Comparison of ENCODE assay signal across 8 cellular contexts in the genomic region with DNA sequence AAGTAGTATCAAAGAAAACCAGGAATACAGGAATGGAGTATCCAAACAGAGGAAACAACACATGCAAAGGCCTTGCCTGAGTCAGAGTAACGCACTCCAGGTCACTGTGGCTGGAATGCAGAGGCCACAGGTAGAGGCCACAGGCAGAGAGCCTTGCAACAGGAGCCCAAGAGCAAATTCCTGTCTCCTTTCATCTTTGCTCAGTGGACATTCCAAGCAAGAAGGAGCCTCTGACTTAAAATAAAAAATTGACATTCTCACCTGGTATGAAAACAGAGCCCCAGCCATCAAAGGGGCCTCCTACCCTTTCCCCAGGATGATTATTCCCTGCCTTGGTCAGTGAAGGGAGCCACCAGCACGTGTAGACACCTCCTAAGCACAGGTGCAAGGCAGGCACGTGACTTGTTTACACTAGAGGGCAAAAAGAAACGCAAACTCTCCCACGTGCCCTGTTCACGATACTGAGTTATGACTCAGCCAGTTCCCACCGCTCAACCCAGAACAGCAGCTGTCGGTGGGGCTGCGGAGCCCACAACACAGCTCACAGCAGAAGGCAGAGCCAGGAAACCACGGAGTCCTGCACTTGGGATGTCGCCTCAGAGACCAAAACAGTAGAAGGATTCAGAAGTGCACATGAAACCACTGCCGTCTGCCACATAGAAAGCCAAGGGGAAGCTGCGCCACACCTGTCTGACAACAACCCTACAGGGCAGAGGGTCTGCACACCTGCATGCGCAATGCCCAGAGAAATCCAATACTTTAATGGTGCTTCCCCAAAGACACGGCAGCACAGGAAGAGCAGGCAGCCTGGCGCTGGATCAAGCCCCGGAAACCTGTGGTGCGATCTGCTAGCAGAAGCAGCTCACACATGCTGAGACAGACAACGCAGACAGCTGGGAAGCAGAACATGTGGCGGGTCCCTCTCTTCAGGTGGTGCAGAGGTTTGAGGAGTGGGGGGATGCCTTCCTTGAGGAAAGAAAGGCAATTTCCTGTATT. TPM values are rescaled to one million over a fixed set of nuclear protein-coding genes. Genes with fewer than 3 reads are reported as not detected.
DNase-seq lines count a peak whose midpoint lies in the region; ATAC-seq, FAIRE-seq and TF ChIP-seq lines count a peak whose summit lies in the region.

No MANE protein-coding gene starts in this region.

- ATAC-seq in HG02759 (IDR thresholded peaks at IDR 0.05; ENCODE audit: unreplicated experiment): peak; percentile 96

- H3K4me3 ChIP-seq in bronchial epithelial cell (ENCODE audit: low read depth, low read length) (no peak overlapping the region), liver (ENCODE audit: low read depth in 1 of 3, low read length in 3 of 3) (peak overlapping the region; percentile 3 to 48 (median 39))

- TF ChIP-seq CTCF in GM13977 (IDR thresholded peaks at IDR 0.05; ENCODE audit: extremely low read depth, insufficient read depth, missing control alignments) (peak; percentile 48), bronchial epithelial cell (IDR thresholded peaks at IDR 0.05; ENCODE audit: insufficient read depth, low read length, severe bottlenecking) (no peak), liver (IDR thresholded peaks at IDR 0.05; ENCODE audit: low read depth, low read length, missing input control) (no peak)

- no peaks in the 10 kb centered on the region for H3K9me3 ChIP-seq in liver (ENCODE audit: control insufficient read depth in 4 of 4, low read length in 3 of 4)

- H3K4me1 ChIP-seq in liver (ENCODE audit: control insufficient read depth in 4 of 4, insufficient read depth in 4 of 4, low read length in 3 of 4): peaks cover 9 to 59% (median 37%) of the 10 kb centered on the region in 4 donors

- no peak for FAIRE-seq in bronchial epithelial cell (lab: Jason Lieb, UNC)

- DNase-seq in GM13977 (ENCODE audit: low spot score) (peak; percentile 71), NCI-H1417 (lab: John Stamatoyannopoulos, UW) (peak; percentile 90 to 96 (median 93)), UCSD-AML1 (lab: John Stamatoyannopoulos, UW; ENCODE audit: unreplicated experiment) (peak; percentile 72), bronchial epithelial cell (ENCODE audit: low read depth) (peak; percentile 57), COLO829 (ENCODE audit: low spot score) (no peak)
- DNase-seq in stimulated activated CD8-positive, alpha-beta memory T cell treated with anti-CD3 and anti-CD28 coated beads, Interleukin-2, amount 100 ng/mL, for 48 hours (ENCODE audit: low read depth in 2 of 2): peak; percentile 17 to 23

- H3K36me3 ChIP-seq in bronchial epithelial cell (ENCODE audit: control insufficient read depth, insufficient read depth, low read length) (no peaks in the 10 kb centered on the region), liver (ENCODE audit: control insufficient read depth in 4 of 4, insufficient read depth in 3 of 4, low read depth in 1 of 4, low read length in 3 of 4) (no peaks in the 10 kb centered on the region)

- H3K27me3 ChIP-seq in bronchial epithelial cell (ENCODE audit: control insufficient read depth, insufficient read depth, low read length): no peaks in the 10 kb centered on the region
- no peaks in the 10 kb centered on the region for H3K27me3 ChIP-seq in liver (ENCODE audit: control insufficient read depth in 4 of 4, insufficient read depth in 4 of 4, low read length in 3 of 4)

- H3K9ac ChIP-seq in liver (ENCODE audit: low read depth in 1 of 2, low read length in 2 of 2): peak overlapping the region; percentile 29 to 81

- H3K27ac ChIP-seq in liver (ENCODE audit: low read depth in 1 of 2, low read length in 2 of 2): peak overlapping the region; percentile 87 to 94

- in situ Hi-C loops in GM13977 (cut with MboI; ENCODE audit: low pct_unique_long_range_greater_than_20kb, low sequenced_read_pairs, unreplicated experiment): no loop called here

- WGBS in liver: 21% methylated on average over 20 of the region's 20 CpGs

- TF ChIP-seq RAD21 in liver (IDR thresholded peaks at IDR 0.05): peak in 1 of 2 donors; percentile 60

TF ChIP-seq in liver, 16 proteins besides CTCF, POLR2A, EP300 and RAD21:
- TF ChIP-seq YY1 (IDR thresholded peaks at IDR 0.05): peak; percentile 61
- peak; percentile 80 for TF ChIP-seq REST (IDR thresholded peaks at IDR 0.05)
- TF ChIP-seq TAF1 (conservative IDR thresholded peaks at IDR 0.05): no peak
- no peak for TF ChIP-seq HNF4G (IDR thresholded peaks at IDR 0.05)
- peak; percentile 72 for TF ChIP-seq FOXA2 (IDR thresholded peaks at IDR 0.05)
- TF ChIP-seq RXRA (IDR thresholded peaks at IDR 0.05): peak; percentile 6 to 75
- no peak for TF ChIP-seq NR2F2 (IDR thresholded peaks at IDR 0.05)
- TF ChIP-seq SP1 (IDR thresholded peaks at IDR 0.05): peak; percentile 38
- TF ChIP-seq ZBTB33 (IDR thresholded peaks at IDR 0.05): no peak
- TF ChIP-seq EGR1 (IDR thresholded peaks at IDR 0.05; ENCODE audit: low read depth in 2 of 2): peak in 1 of 2 donors; percentile 39
- TF ChIP-seq HNF4A (conservative IDR thresholded peaks at IDR 0.05): peak in 1 of 2 donors; percentile 73
- peak; percentile 64 to 86 for TF ChIP-seq JUND (IDR thresholded peaks at IDR 0.05)
- TF ChIP-seq, protein P1, sequence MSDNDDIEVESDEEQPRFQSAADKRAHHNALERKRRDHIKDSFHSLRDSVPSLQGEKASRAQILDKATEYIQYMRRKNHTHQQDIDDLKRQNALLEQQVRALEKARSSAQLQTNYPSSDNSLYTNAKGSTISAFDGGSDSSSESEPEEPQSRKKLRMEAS (IDR thresholded peaks at IDR 0.05): peak; percentile 73
- TF ChIP-seq GABPA (IDR thresholded peaks at IDR 0.05 in 1 of 2, conservative IDR thresholded peaks at IDR 0.05 in 1 of 2): no peak
- TF ChIP-seq FOXA1 (IDR thresholded peaks at IDR 0.05): peak; percentile 34
- TF ChIP-seq ATF3 (IDR thresholded peaks at IDR 0.05): no peak

RNA-seq across cellular contexts. Expression of gene ITGB5, which starts 52.1 kb away (rescaled TPM):
- total RNA-seq in bronchial epithelial cell: 141 and 150 TPM in 2 replicates
- total RNA-seq in liver: 10 to 100 TPM; 43.0 to 66.6 TPM
- 10 to 100 TPM; 16.9 to 53.0 TPM for polyA plus RNA-seq in liver
